Comparison of ENCODE assay signal across 1 cellular context in genomic region chr4:68613752-68614151, GRCh38.
A peak's percentile ranks its signal among the peaks of the same experiment; 100 is the strongest.
TF ChIP-seq lines count a peak whose summit lies in the region.

No MANE protein-coding gene starts in this region.

TF ChIP-seq in HepG2, 621 proteins besides CTCF, POLR2A, EP300 and RAD21:
- TF ChIP-seq MEIS2 (CRISPR knock-in tag; IDR thresholded peaks at IDR 0.05) (no peak), FOXA3 (CRISPR knock-in tag; IDR thresholded peaks at IDR 0.05) (peak; percentile 61; the same call in 1 of the 2 replicates), NFIC (IDR thresholded peaks at IDR 0.05; ENCODE audit: low read length) (peak; percentile 62; the same call in 1 of the 2 replicates), SRF (IDR thresholded peaks at IDR 0.05; ENCODE audit: low read depth, low read length) (no peak), ZNF552 (CRISPR knock-in tag; IDR thresholded peaks at IDR 0.05; ENCODE audit: borderline replicate concordance) (no peak), THAP7 (CRISPR knock-in tag; IDR thresholded peaks at IDR 0.05) (no peak), ZNF296 (CRISPR knock-in tag; conservative IDR thresholded peaks at IDR 0.05) (no peak), FOXP1 (IDR thresholded peaks at IDR 0.05) (no peak), FOXP1 (CRISPR knock-in tag; IDR thresholded peaks at IDR 0.05) (peak; percentile 67), NFKB2 (CRISPR knock-in tag; IDR thresholded peaks at IDR 0.05; ENCODE audit: borderline replicate concordance) (no peak), GATAD2A (CRISPR knock-in tag; IDR thresholded peaks at IDR 0.05) (peak; percentile 47; the same call in 1 of the 2 replicates), ZNF468 (CRISPR knock-in tag; IDR thresholded peaks at IDR 0.05) (no peak), NR0B2 (CRISPR knock-in tag; IDR thresholded peaks at IDR 0.05) (no peak), FOXA1 (IDR thresholded peaks at IDR 0.05) (peak; percentile 59; the same call in 1 of the 2 replicates), FOXA1 (CRISPR knock-in tag; IDR thresholded peaks at IDR 0.05) (no peak), FIP1L1 (IDR thresholded peaks at IDR 0.05; ENCODE audit: borderline replicate concordance, insufficient read depth, low read depth, low read length) (no peak), ZNF776 (CRISPR knock-in tag; IDR thresholded peaks at IDR 0.05) (no peak), ZNF761 (CRISPR knock-in tag; conservative IDR thresholded peaks at IDR 0.05) (no peak), RARA (CRISPR knock-in tag; IDR thresholded peaks at IDR 0.05) (no peak)
- TF ChIP-seq, protein P1, sequence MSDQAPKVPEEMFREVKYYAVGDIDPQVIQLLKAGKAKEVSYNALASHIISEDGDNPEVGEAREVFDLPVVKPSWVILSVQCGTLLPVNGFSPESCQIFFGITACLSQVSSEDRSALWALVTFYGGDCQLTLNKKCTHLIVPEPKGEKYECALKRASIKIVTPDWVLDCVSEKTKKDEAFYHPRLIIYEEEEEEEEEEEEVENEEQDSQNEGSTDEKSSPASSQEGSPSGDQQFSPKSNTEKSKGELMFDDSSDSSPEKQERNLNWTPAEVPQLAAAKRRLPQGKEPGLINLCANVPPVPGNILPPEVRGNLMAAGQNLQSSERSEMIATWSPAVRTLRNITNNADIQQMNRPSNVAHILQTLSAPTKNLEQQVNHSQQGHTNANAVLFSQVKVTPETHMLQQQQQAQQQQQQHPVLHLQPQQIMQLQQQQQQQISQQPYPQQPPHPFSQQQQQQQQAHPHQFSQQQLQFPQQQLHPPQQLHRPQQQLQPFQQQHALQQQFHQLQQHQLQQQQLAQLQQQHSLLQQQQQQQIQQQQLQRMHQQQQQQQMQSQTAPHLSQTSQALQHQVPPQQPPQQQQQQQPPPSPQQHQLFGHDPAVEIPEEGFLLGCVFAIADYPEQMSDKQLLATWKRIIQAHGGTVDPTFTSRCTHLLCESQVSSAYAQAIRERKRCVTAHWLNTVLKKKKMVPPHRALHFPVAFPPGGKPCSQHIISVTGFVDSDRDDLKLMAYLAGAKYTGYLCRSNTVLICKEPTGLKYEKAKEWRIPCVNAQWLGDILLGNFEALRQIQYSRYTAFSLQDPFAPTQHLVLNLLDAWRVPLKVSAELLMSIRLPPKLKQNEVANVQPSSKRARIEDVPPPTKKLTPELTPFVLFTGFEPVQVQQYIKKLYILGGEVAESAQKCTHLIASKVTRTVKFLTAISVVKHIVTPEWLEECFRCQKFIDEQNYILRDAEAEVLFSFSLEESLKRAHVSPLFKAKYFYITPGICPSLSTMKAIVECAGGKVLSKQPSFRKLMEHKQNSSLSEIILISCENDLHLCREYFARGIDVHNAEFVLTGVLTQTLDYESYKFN (CRISPR knock-in tag; conservative IDR thresholded peaks at IDR 0.05): peak; percentile 19; the same call in 1 of the 2 replicates
- TF ChIP-seq, protein P2, sequence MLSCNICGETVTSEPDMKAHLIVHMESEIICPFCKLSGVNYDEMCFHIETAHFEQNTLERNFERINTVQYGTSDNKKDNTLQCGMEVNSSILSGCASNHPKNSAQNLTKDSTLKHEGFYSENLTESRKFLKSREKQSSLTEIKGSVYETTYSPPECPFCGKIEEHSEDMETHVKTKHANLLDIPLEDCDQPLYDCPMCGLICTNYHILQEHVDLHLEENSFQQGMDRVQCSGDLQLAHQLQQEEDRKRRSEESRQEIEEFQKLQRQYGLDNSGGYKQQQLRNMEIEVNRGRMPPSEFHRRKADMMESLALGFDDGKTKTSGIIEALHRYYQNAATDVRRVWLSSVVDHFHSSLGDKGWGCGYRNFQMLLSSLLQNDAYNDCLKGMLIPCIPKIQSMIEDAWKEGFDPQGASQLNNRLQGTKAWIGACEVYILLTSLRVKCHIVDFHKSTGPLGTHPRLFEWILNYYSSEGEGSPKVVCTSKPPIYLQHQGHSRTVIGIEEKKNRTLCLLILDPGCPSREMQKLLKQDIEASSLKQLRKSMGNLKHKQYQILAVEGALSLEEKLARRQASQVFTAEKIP (CRISPR knock-in tag; IDR thresholded peaks at IDR 0.05; ENCODE audit: borderline replicate concordance): no peak
